In genomic region chr16:70749681-70750601, GRCh38 we compare ENCODE assay signal across 8 cellular contexts. TPM values are rescaled to one million over a fixed set of nuclear protein-coding genes. Genes with fewer than 3 reads are reported as not detected.
A peak's percentile ranks its signal among the peaks of the same experiment; 100 is the strongest.
DNase-seq lines count a peak whose midpoint lies in the region; ATAC-seq and TF ChIP-seq lines count a peak whose summit lies in the region.

No MANE protein-coding gene starts in this region.

- no peaks in the 10 kb centered on the region for H3K27me3 Mint-ChIP-seq in osteocyte (ENCODE audit: unreplicated experiment)

- DNase-seq in Panc1 (ENCODE audit: low read depth, low spot score) (no peak), fibroblast of lung (ENCODE audit: low read depth in 2 of 2) (peak in 1 of 2 donors; percentile 60), osteocyte (ENCODE audit: extremely low spot score, unreplicated experiment) (no peak), brain microvascular endothelial cell (no peak)
- DNase-seq in stimulated activated CD4-positive, alpha-beta T cell treated with anti-CD3 and anti-CD28 coated beads, Interleukin-1b, Interleukin-23, amount 100 ng/mL, for 48 hours: no peak

- no peak for TF ChIP-seq CTCF in Panc1 (IDR thresholded peaks at IDR 0.05)
- no peak for TF ChIP-seq CTCF in fibroblast of lung (conservative IDR thresholded peaks at IDR 0.05 in 1 of 2, IDR thresholded peaks at IDR 0.05 in 1 of 2; ENCODE audit: low read depth in 1 of 2, low read length in 2 of 2)
- TF ChIP-seq CTCF in osteocyte (IDR thresholded peaks at IDR 0.05): no peak
- no peak for TF ChIP-seq CTCF in brain microvascular endothelial cell (IDR thresholded peaks at IDR 0.05; ENCODE audit: low read depth, low read length, missing control alignments)

- peak overlapping the region; percentile 92 for H3K27ac Mint-ChIP-seq in osteocyte (ENCODE audit: unreplicated experiment)

- peaks cover 77% of the 10 kb centered on the region for H3K4me1 Mint-ChIP-seq in osteocyte (ENCODE audit: unreplicated experiment)

- H3K36me3 ChIP-seq in BLaER1 (peaks cover 17% of the 10 kb centered on the region; the same call in 1 of the 2 replicates), Panc1 (ENCODE audit: control insufficient read depth, insufficient read depth, low read length) (no peaks in the 10 kb centered on the region), fibroblast of lung (ENCODE audit: control insufficient read depth, insufficient read depth, low read length) (no peaks in the 10 kb centered on the region), brain microvascular endothelial cell (replicated peaks) (no peaks in the 10 kb centered on the region)

- H3K4me3 Mint-ChIP-seq in osteocyte (ENCODE audit: unreplicated experiment): no peak overlapping the region

- no TSS peak for BruUV-seq in Panc1 (replicated peaks; lab: Mats Ljungman, UMichigan)

- H3K27me3 ChIP-seq in BLaER1 (no peaks in the 10 kb centered on the region), Panc1 (ENCODE audit: control insufficient read depth, insufficient read depth, low read length) (no peaks in the 10 kb centered on the region), fibroblast of lung (ENCODE audit: control insufficient read depth, insufficient read depth, low read length) (no peaks in the 10 kb centered on the region), brain microvascular endothelial cell (replicated peaks) (no peaks in the 10 kb centered on the region)

- POLR2A ChIA-PET in Panc1 (lab: Charles Lee): no interaction called here

- H3K9ac ChIP-seq in BLaER1 (peak overlapping the region; percentile 75), fibroblast of lung (ENCODE audit: insufficient read depth, low read length) (peak overlapping the region; percentile 37)

- H3K36me3 Mint-ChIP-seq in osteocyte (ENCODE audit: unreplicated experiment): peaks cover 3% of the 10 kb centered on the region

- no peaks in the 10 kb centered on the region for H3K9me3 Mint-ChIP-seq in osteocyte (ENCODE audit: unreplicated experiment)

- intact Hi-C loops in Panc1 (cut with micrococcal nuclease; ENCODE audit: unreplicated experiment): loop anchor here (5.0 kb wide), 1 partner anchor 53 kb away; no protein-coding TSS in a partner anchor

- no peaks in the 10 kb centered on the region for H3K79me2 ChIP-seq in fibroblast of lung (ENCODE audit: control insufficient read depth, insufficient read depth, low read length)

- H3K4me3 ChIP-seq in BLaER1 (no peak overlapping the region), Panc1 (ENCODE audit: low read depth in 2 of 2, low read length in 2 of 2) (no peak overlapping the region), fibroblast of lung (replicated peaks in 1 of 4; ENCODE audit: control extremely low read depth in 1 of 4, insufficient read depth in 1 of 4, low read depth in 3 of 4, low read length in 4 of 4) (no peak overlapping the region), brain microvascular endothelial cell (ENCODE audit: low read depth, low read length) (no peak overlapping the region)

- H3K4me1 ChIP-seq in BLaER1 (peaks cover 96% of the 10 kb centered on the region), Panc1 (ENCODE audit: control insufficient read depth, insufficient read depth, low read length) (peaks cover 34% of the 10 kb centered on the region), fibroblast of lung (ENCODE audit: control insufficient read depth, extremely low read depth, insufficient read depth, low read length) (peaks cover 71% of the 10 kb centered on the region)

- H4K20me1 ChIP-seq in BLaER1: no peaks in the 10 kb centered on the region
- no peaks in the 10 kb centered on the region for H4K20me1 ChIP-seq in fibroblast of lung (ENCODE audit: control insufficient read depth, extremely low read depth, insufficient read depth, low read length)

- H3K27ac ChIP-seq in BLaER1 (peak overlapping the region; percentile 94), Panc1 (ENCODE audit: low read length) (peak overlapping the region; percentile 5; the same call in 1 of the 2 replicates), fibroblast of lung (ENCODE audit: insufficient read depth, low read length) (peak overlapping the region; percentile 80), brain microvascular endothelial cell (no peak overlapping the region)

- H3K4me2 ChIP-seq in BLaER1 (peak overlapping the region; percentile 91), fibroblast of lung (ENCODE audit: extremely low read depth, insufficient read depth, low read length) (peak overlapping the region; percentile 51)

- no peaks in the 10 kb centered on the region for H3K9me3 ChIP-seq in BLaER1
- no peaks in the 10 kb centered on the region for H3K9me3 ChIP-seq in Panc1 (ENCODE audit: control insufficient read depth, insufficient read depth, low read depth, low read length)
- H3K9me3 ChIP-seq in fibroblast of lung (ENCODE audit: control insufficient read depth, insufficient read depth, low read depth, low read length): no peaks in the 10 kb centered on the region

- in situ Hi-C loops in Panc1 (cut with HindIII; ENCODE audit: low pct_unique_long_range_greater_than_20kb, low sequenced_read_pairs): no loop called here
- in situ Hi-C loops in brain microvascular endothelial cell (cut with HindIII; ENCODE audit: low pct_ligation_motif_present, low sequenced_read_pairs): no loop called here

- no peak for ATAC-seq in Panc1
- ATAC-seq in GM21619 (IDR thresholded peaks at IDR 0.05; ENCODE audit: unreplicated experiment): no peak
- no peak for ATAC-seq in GM18873 (IDR thresholded peaks at IDR 0.05; ENCODE audit: low FRiP score, unreplicated experiment)

- CTCF ChIA-PET in Panc1 (lab: Charles Lee): no interaction called here

- no peak overlapping the region for H2AFZ ChIP-seq in fibroblast of lung (ENCODE audit: low read length)

RNA-seq across cellular contexts. Expression of gene VAC14, which starts 51.0 kb away (rescaled TPM):
- total RNA-seq in Panc1 (2021; ENCODE audit: unreplicated experiment) (37.9 TPM), fibroblast of lung (18.5 and 29.2 TPM in 2 replicates), osteocyte (44.5 and 45.3 TPM in 2 replicates)
- polyA plus RNA-seq in Panc1 (2012; ENCODE audit: insufficient read length): 37.7 TPM
- 25.0 and 35.3 TPM in 2 replicates for polyA plus RNA-seq in fibroblast of lung
- 29.7 and 42.1 TPM in 2 replicates for polyA plus RNA-seq in fibroblast of lung (2012)
- polyA minus RNA-seq in fibroblast of lung (ENCODE audit: low replicate concordance): 104 and 105 TPM in 2 replicates
